9 cellular contexts compared by ENCODE assay signal in genomic region chr20:51412333-51412761, GRCh38.
DNase-seq lines count a peak whose midpoint lies in the region; ATAC-seq and TF ChIP-seq lines count a peak whose summit lies in the region.
"Had no signal": no experiment of that assay in that cellular context is flagged by ENCODE, and none has a peak within 500 bp of the region (broad histone marks: within the 10 kb centered on the region; RNA-seq: fewer than 3 reads in every experiment).

No MANE protein-coding gene starts in this region.

- H3K4me3 ChIP-seq in GM23338 (no peak overlapping the region), right cardiac atrium (ENCODE audit: low read length) (no peak overlapping the region), skin epidermis (no peak overlapping the region)

- peaks cover 10% of the 10 kb centered on the region for H3K27me3 Mint-ChIP-seq in GM23338 (ENCODE audit: insufficient read depth, low read depth, poor library complexity)
- H3K27me3 Mint-ChIP-seq in activated CD8-positive, alpha-beta T cell treated with anti-CD3 and anti-CD28 coated beads, Interleukin-2, amount 10 ng/mL, durations not matched to agents 7 days and 5 days (ENCODE audit: low read depth), result no peaks in the 10 kb centered on the region
- H3K27me3 Mint-ChIP-seq: activated naive CD8-positive, alpha-beta T cell had no signal

- no peak overlapping the region for H3K4me3 Mint-ChIP-seq in GM23338
- H3K4me3 Mint-ChIP-seq in activated CD8-positive, alpha-beta T cell treated with anti-CD3 and anti-CD28 coated beads, Interleukin-2, amount 10 ng/mL, durations not matched to agents 7 days and 5 days, result no peak overlapping the region
- H3K4me3 Mint-ChIP-seq: activated naive CD8-positive, alpha-beta T cell had no signal

- H3K27ac Mint-ChIP-seq in GM23338, result no peak overlapping the region
- peak overlapping the region; percentile 69 for H3K27ac Mint-ChIP-seq in activated CD8-positive, alpha-beta T cell treated with anti-CD3 and anti-CD28 coated beads, Interleukin-2, amount 10 ng/mL, durations not matched to agents 7 days and 5 days
- H3K27ac Mint-ChIP-seq: activated naive CD8-positive, alpha-beta T cell had no signal

- H3K27me3 ChIP-seq in GM23338 (ENCODE audit: insufficient read depth) (no peaks in the 10 kb centered on the region), right cardiac atrium (ENCODE audit: control insufficient read depth, insufficient read depth) (no peaks in the 10 kb centered on the region)

- CTCF ChIA-PET in activated CD8-positive, alpha-beta T cell treated with anti-CD3 and anti-CD28 coated beads, Interleukin-2, amount 10 ng/mL, durations not matched to agents 7 days and 5 days (lab: Charles Lee), result interaction anchor here (1.1 to 4.8 kb wide), 2 partner anchors 10 to 27 kb away, joined by 3 to 20 read pairs; no protein-coding TSS in a partner anchor

- H3K9me3 Mint-ChIP-seq in GM23338, result no peaks in the 10 kb centered on the region
- H3K9me3 Mint-ChIP-seq in activated CD8-positive, alpha-beta T cell treated with anti-CD3 and anti-CD28 coated beads, Interleukin-2, amount 10 ng/mL, durations not matched to agents 7 days and 5 days (ENCODE audit: insufficient read depth), result no peaks in the 10 kb centered on the region

- H3K36me3 ChIP-seq in GM23338 (ENCODE audit: insufficient read depth), result no peaks in the 10 kb centered on the region

- TF ChIP-seq CTCF in GM23338 (conservative IDR thresholded peaks at IDR 0.05; ENCODE audit: low read depth in 2 of 2), result no peak

- H3K4me1 Mint-ChIP-seq in GM23338, result peaks cover 15% of the 10 kb centered on the region
- peaks cover 81% of the 10 kb centered on the region for H3K4me1 Mint-ChIP-seq in activated CD8-positive, alpha-beta T cell treated with anti-CD3 and anti-CD28 coated beads, Interleukin-2, amount 10 ng/mL, durations not matched to agents 7 days and 5 days (ENCODE audit: low read depth)

- POLR2A ChIA-PET in activated CD8-positive, alpha-beta T cell treated with anti-CD3 and anti-CD28 coated beads, Interleukin-2, amount 10 ng/mL, durations not matched to agents 7 days and 5 days (lab: Charles Lee), result no interaction called here

- no peak for DNase-seq in GM23338 (ENCODE audit: low spot score)
- no peak for DNase-seq in activated CD8-positive, alpha-beta T cell treated with anti-CD3 and anti-CD28 coated beads, Interleukin-2, amount 10 ng/mL, durations not matched to agents 7 days and 5 days
- DNase-seq in right cardiac atrium, result peak; percentile 59 to 86 (median 86)
- no peak for DNase-seq in COR-L47 (lab: John Stamatoyannopoulos, UW)
- DNase-seq in pons (ENCODE audit: low spot score), result no peak
- DNase-seq in NCI-H526 (lab: John Stamatoyannopoulos, UW), result no peak

- no peak overlapping the region for H3K27ac ChIP-seq in GM23338 (ENCODE audit: low read depth)
- peak overlapping the region; percentile 80 for H3K27ac ChIP-seq in right cardiac atrium (ENCODE audit: low read length)
- peak overlapping the region in 18 of 21 experiments; percentile 1 to 89 (median 52) for H3K27ac ChIP-seq in skin epidermis

- H3K9me2 ChIP-seq in GM23338 (ENCODE audit: insufficient read depth), result no peaks in the 10 kb centered on the region

- H3K9me3 ChIP-seq in right cardiac atrium (ENCODE audit: control insufficient read depth, low read length), result no peaks in the 10 kb centered on the region

- WGBS in right cardiac atrium, result 18% methylated on average over 10 of the region's 10 CpGs

- intact Hi-C loops in right cardiac atrium (cut with DNase I), result no loop called here

- ATAC-seq in GM23338, result peak; percentile 63
- ATAC-seq in activated CD8-positive, alpha-beta T cell treated with anti-CD3 and anti-CD28 coated beads, Interleukin-2, amount 10 ng/mL, durations not matched to agents 7 days and 5 days, result no peak
- ATAC-seq in right cardiac atrium, result peak; percentile 82 to 91
- no peak for ATAC-seq in HG02938 (IDR thresholded peaks at IDR 0.05; ENCODE audit: unreplicated experiment)

- no peaks in the 10 kb centered on the region for H3K79me2 ChIP-seq in GM23338 (replicated peaks; ENCODE audit: insufficient read depth)

- H4K20me1 ChIP-seq in GM23338 (replicated peaks; ENCODE audit: insufficient read depth), result no peaks in the 10 kb centered on the region

- no peaks in the 10 kb centered on the region for H3F3A ChIP-seq in GM23338 (replicated peaks; ENCODE audit: low read depth)

- H3K4me1 ChIP-seq in GM23338 (ENCODE audit: insufficient read depth) (peaks cover 11% of the 10 kb centered on the region), right cardiac atrium (ENCODE audit: control insufficient read depth, insufficient read depth, low read length) (peaks cover 4% of the 10 kb centered on the region)

- H3K36me3 Mint-ChIP-seq in GM23338 (ENCODE audit: low read depth), result no peaks in the 10 kb centered on the region
- H3K36me3 Mint-ChIP-seq in activated CD8-positive, alpha-beta T cell treated with anti-CD3 and anti-CD28 coated beads, Interleukin-2, amount 10 ng/mL, durations not matched to agents 7 days and 5 days (ENCODE audit: low read depth), result peaks cover 63% of the 10 kb centered on the region

- peak overlapping the region; percentile 65 for H3K4me2 ChIP-seq in GM23338

- 0 out of 2 replicates have a peak overlapping the region, but pooled peaks have one; percentile 43 for H2AFZ ChIP-seq in GM23338

TF ChIP-seq in GM23338, 12 proteins besides CTCF, POLR2A, EP300 and RAD21 (continues in another document):
- TF ChIP-seq ZNF462 (CRISPR knock-in tag; IDR thresholded peaks at IDR 0.05) (no peak), STAT1 (IDR thresholded peaks at IDR 0.05; ENCODE audit: unreplicated experiment) (no peak), ETS1 (IDR thresholded peaks at IDR 0.05) (no peak), EZH2 (IDR thresholded peaks at IDR 0.05; ENCODE audit: low read depth, unreplicated experiment) (no peak), CREB1 (CRISPR knock-in tag; IDR thresholded peaks at IDR 0.05; ENCODE audit: low read depth) (no peak)

Comparison
In these comparisons a context has a peak if more than half of its experiments do, and no peak if none do; other contexts are left out.
1. ATAC-seq: peak in GM23338 (single experiment) and right cardiac atrium (2 of 2); none in activated CD8-positive, alpha-beta T cell treated with anti-CD3 and anti-CD28 coated beads, Interleukin-2, amount 10 ng/mL, durations not matched to agents 7 days and 5 days (single experiment) and HG02938 (single experiment).
2. DNase-seq: peak in right cardiac atrium (3 of 3); none in GM23338 (single experiment), activated CD8-positive, alpha-beta T cell treated with anti-CD3 and anti-CD28 coated beads, Interleukin-2, amount 10 ng/mL, durations not matched to agents 7 days and 5 days (single experiment), COR-L47 (single experiment), pons (single experiment) and NCI-H526 (0 of 2).